ENCODE assay signal across 27 cellular contexts in genomic region chr3:158221426-158221825, GRCh38.
"Had no signal": no experiment of that assay in that cellular context is flagged by ENCODE, and none has a peak within 500 bp of the region (broad histone marks: within the 10 kb centered on the region; RNA-seq: fewer than 3 reads in every experiment).

No MANE protein-coding gene starts in this region.

- H3K4me1 ChIP-seq: body of pancreas, heart left ventricle, parathyroid adenoma, right lobe of liver, stomach, suprapubic skin, tibial nerve had no signal

- H3K27me3 ChIP-seq: body of pancreas, heart left ventricle, right lobe of liver, stomach, suprapubic skin, tibial nerve had no signal

- DNase-seq: activated CD4-positive, alpha-beta T cell treated with anti-CD3 and anti-CD28 coated beads, Interleukin-2, amount 10 ng/mL, durations not matched to agents 24 days and 14 days; activated CD8-positive, alpha-beta memory T cell treated with anti-CD3 and anti-CD28 coated beads, Interleukin-2, amount 10 ng/mL, durations not matched to agents 7 days and 5 days; activated CD8-positive, alpha-beta T cell treated with anti-CD3 and anti-CD28 coated beads for 36 hours; activated effector memory CD4-positive, alpha-beta T cell treated with anti-CD3 and anti-CD28 coated beads, Interleukin-2, amount 50 U/mL, for 16 hours; activated naive CD4-positive, alpha-beta T cell treated with anti-CD3 and anti-CD28 coated beads, Interleukin-2, amount 10 ng/mL, durations not matched to agents 7 days and 5 days; activated T-cell treated with anti-CD3 and anti-CD28 coated beads for 4 hours; anterior cingulate cortex; body of pancreas; effector memory CD8-positive, alpha-beta T cell; heart left ventricle; islet precursor cell; left cardiac atrium; mesenchymal stem cell; nephron progenitor cell; nucleus accumbens; right lobe of liver; stimulated activated CD4-positive, alpha-beta T cell treated with anti-CD3 and anti-CD28 coated beads, Interleukin-2, amount 100 ng/mL, for 24 hours; stomach; T-cell had no signal

- H3K9me3 ChIP-seq: body of pancreas, heart left ventricle, right lobe of liver, stomach, suprapubic skin, tibial nerve had no signal

- H3K27ac ChIP-seq: body of pancreas, heart left ventricle, parathyroid adenoma, right lobe of liver, skin epidermis, stomach, suprapubic skin, tibial nerve, VCaP had no signal

- ATAC-seq: activated CD4-positive, CD25-positive, alpha-beta regulatory T cell treated with anti-CD3 and anti-CD28 coated beads, Interleukin-2, amount 50 U/mL, for 24 hours; activated CD8-positive, alpha-beta memory T cell treated with anti-CD3 and anti-CD28 coated beads, Interleukin-2, amount 10 ng/mL, durations not matched to agents 7 days and 5 days; activated CD8-positive, alpha-beta T cell treated with anti-CD3 and anti-CD28 coated beads for 36 hours; body of pancreas; effector memory CD8-positive, alpha-beta T cell; heart left ventricle; left cardiac atrium; right lobe of liver; stimulated activated effector memory CD8-positive, alpha-beta T cell treated with anti-CD3 and anti-CD28 coated beads, Interleukin-12 subunit alpha, Interleukin-12 subunit beta, amount 100 ng/mL, for 72 hours; T-cell had no signal

- FAIRE-seq: colon had no signal

- H3K4me3 ChIP-seq: body of pancreas, heart left ventricle, right lobe of liver, skin epidermis, stomach, suprapubic skin, tibial nerve had no signal

- H3K36me3 ChIP-seq: heart left ventricle, right lobe of liver, stomach had no signal
